In genomic region chr2:208265371-208265806, GRCh38 we compare ENCODE assay signal across 8 cellular contexts. TPM values are rescaled to one million over a fixed set of nuclear protein-coding genes. Genes with fewer than 3 reads are reported as not detected.
DNase-seq lines count a peak whose midpoint lies in the region; ATAC-seq and TF ChIP-seq lines count a peak whose summit lies in the region.

No MANE protein-coding gene starts in this region.

- 3% methylated on average over 9 of the region's 9 CpGs for WGBS in right cardiac atrium

- H3K36me3 Mint-ChIP-seq in activated naive CD8-positive, alpha-beta T cell treated with anti-CD3 and anti-CD28 coated beads, Interleukin-2, amount 50 U/mL, for 24 hours (ENCODE audit: low read depth), result peaks cover 4% of the 10 kb centered on the region

- H3K4me3 Mint-ChIP-seq in activated naive CD8-positive, alpha-beta T cell treated with anti-CD3 and anti-CD28 coated beads, Interleukin-2, amount 50 U/mL, for 24 hours, result peak overlapping the region; percentile 90

- no TSS peak for BruUV-seq in Panc1 (replicated peaks; lab: Mats Ljungman, UMichigan)

- H3K4me3 ChIP-seq in BLaER1, result peak overlapping the region; percentile 82
- peak overlapping the region; percentile 84 to 90 for H3K4me3 ChIP-seq in Panc1 (ENCODE audit: low read depth in 2 of 2, low read length in 2 of 2)
- H3K4me3 ChIP-seq in right cardiac atrium (ENCODE audit: low read length), result peak overlapping the region; percentile 94

- CTCF ChIA-PET in Panc1 (lab: Charles Lee), result interaction anchor here (1.3 kb wide), 1 partner anchor 11 kb away, joined by 5 read pairs; the partner anchor contains the start of gene IDH1

- H3K27ac Mint-ChIP-seq in activated naive CD8-positive, alpha-beta T cell treated with anti-CD3 and anti-CD28 coated beads, Interleukin-2, amount 50 U/mL, for 24 hours, result peak overlapping the region; percentile 96

- in situ Hi-C loops in Panc1 (cut with HindIII; ENCODE audit: low pct_unique_long_range_greater_than_20kb, low sequenced_read_pairs), result no loop called here

- peaks cover 42% of the 10 kb centered on the region for H3K4me1 Mint-ChIP-seq in activated naive CD8-positive, alpha-beta T cell treated with anti-CD3 and anti-CD28 coated beads, Interleukin-2, amount 50 U/mL, for 24 hours

- TF ChIP-seq CTCF in Panc1 (IDR thresholded peaks at IDR 0.05), result no peak

- H3K4me1 ChIP-seq in BLaER1 (peaks cover 36% of the 10 kb centered on the region), Panc1 (ENCODE audit: control insufficient read depth, insufficient read depth, low read length) (peaks cover 18% of the 10 kb centered on the region), right cardiac atrium (ENCODE audit: control insufficient read depth, insufficient read depth, low read length) (peaks cover 12% of the 10 kb centered on the region)

- ATAC-seq in GM18858 (IDR thresholded peaks at IDR 0.05; ENCODE audit: unreplicated experiment) (peak; percentile 32), HG03025 (IDR thresholded peaks at IDR 0.05; ENCODE audit: low FRiP score, unreplicated experiment) (peak; percentile 31), Panc1 (peak; percentile 52), right cardiac atrium (peak; percentile 47 to 65)
- peak; percentile 61 for ATAC-seq in activated naive CD8-positive, alpha-beta T cell treated with anti-CD3 and anti-CD28 coated beads, Interleukin-2, amount 50 U/mL, for 24 hours

- peaks cover 32% of the 10 kb centered on the region; the same call in 1 of the 2 replicates for H4K20me1 ChIP-seq in BLaER1

- H3K9me3 Mint-ChIP-seq in activated naive CD8-positive, alpha-beta T cell treated with anti-CD3 and anti-CD28 coated beads, Interleukin-2, amount 50 U/mL, for 24 hours, result no peaks in the 10 kb centered on the region

- H3K9me3 ChIP-seq in BLaER1 (peaks cover 13% of the 10 kb centered on the region; the same call in 1 of the 2 replicates), Panc1 (ENCODE audit: control insufficient read depth, insufficient read depth, low read depth, low read length) (no peaks in the 10 kb centered on the region), right cardiac atrium (ENCODE audit: control insufficient read depth, low read length) (no peaks in the 10 kb centered on the region)

- intact Hi-C loops in Panc1 (cut with micrococcal nuclease; ENCODE audit: unreplicated experiment), result no loop called here
- intact Hi-C loops in right cardiac atrium (cut with DNase I), result no loop called here
- intact Hi-C loops in posterior vena cava (cut with DNase I), result no loop called here

- POLR2A ChIA-PET in Panc1 (lab: Charles Lee), result interaction anchor here (0.6 kb wide), 1 partner anchor 518 kb away, joined by 6 read pairs; no protein-coding TSS in a partner anchor

- H3K4me2 ChIP-seq in BLaER1, result peak overlapping the region; percentile 80

- H3K27me3 Mint-ChIP-seq in activated naive CD8-positive, alpha-beta T cell treated with anti-CD3 and anti-CD28 coated beads, Interleukin-2, amount 50 U/mL, for 24 hours, result no peaks in the 10 kb centered on the region

- H3K27ac ChIP-seq in BLaER1 (peak overlapping the region; percentile 96), Panc1 (ENCODE audit: low read length) (peak overlapping the region; percentile 96), right cardiac atrium (ENCODE audit: low read length) (peak overlapping the region; percentile 94)

- DNase-seq in Panc1 (ENCODE audit: low read depth, low spot score) (no peak), right cardiac atrium (peak in 2 of 3 donors; percentile 22 to 36), renal cortical epithelial cell (ENCODE audit: low read depth) (peak; percentile 56), posterior vena cava (ENCODE audit: low spot score) (no peak)
- peak; percentile 55 for DNase-seq in activated naive CD8-positive, alpha-beta T cell treated with anti-CD3 and anti-CD28 coated beads, Interleukin-2, amount 50 U/mL, for 24 hours

- H3K27me3 ChIP-seq in BLaER1, result no peaks in the 10 kb centered on the region
- H3K27me3 ChIP-seq in Panc1 (ENCODE audit: control insufficient read depth, insufficient read depth, low read length), result no peaks in the 10 kb centered on the region
- H3K27me3 ChIP-seq in right cardiac atrium (ENCODE audit: control insufficient read depth, insufficient read depth), result no peaks in the 10 kb centered on the region

- peak overlapping the region; percentile 90 for H3K9ac ChIP-seq in BLaER1

- H3K36me3 ChIP-seq in BLaER1 (peaks cover 13% of the 10 kb centered on the region), Panc1 (ENCODE audit: control insufficient read depth, insufficient read depth, low read length) (peaks cover 5% of the 10 kb centered on the region)

RNA-seq across cellular contexts. Expression of gene PIKFYVE, which starts 0.7 kb away (rescaled TPM):
- total RNA-seq in Panc1 (2021; ENCODE audit: unreplicated experiment) (34.8 TPM), right cardiac atrium (10 to 100 TPM; 17.2 to 20.4 (median 19.9) TPM), renal cortical epithelial cell (16.3 and 40.8 TPM in 2 replicates), posterior vena cava (10 to 100 TPM; 25.4 to 26.1 TPM)
- 10.8 TPM for polyA plus RNA-seq in Panc1 (2012; ENCODE audit: insufficient read length)
- 5.0 TPM for polyA plus RNA-seq in right cardiac atrium

RNA-seq across cellular contexts. Expression of gene IDH1, which starts 10.5 kb away (rescaled TPM):
- total RNA-seq in Panc1 (2021; ENCODE audit: unreplicated experiment), result 80.2 TPM
- polyA plus RNA-seq in Panc1 (2012; ENCODE audit: insufficient read length), result 39.9 TPM
- total RNA-seq in right cardiac atrium, result 10 to 100 TPM; 27.0 to 45.0 (median 37.2) TPM
- 18.2 TPM for polyA plus RNA-seq in right cardiac atrium
- 89.7 and 202 TPM in 2 replicates for total RNA-seq in renal cortical epithelial cell
- 10 to 100 TPM; 46.8 to 81.8 TPM for total RNA-seq in posterior vena cava

Comparison
In these comparisons a context has a peak if more than half of its experiments do, and no peak if none do; other contexts are left out.
1. DNase-seq: peak in activated naive CD8-positive, alpha-beta T cell treated with anti-CD3 and anti-CD28 coated beads, Interleukin-2, amount 50 U/mL, for 24 hours (single experiment), right cardiac atrium (2 of 3) and renal cortical epithelial cell (single experiment); none in Panc1 (single experiment) and posterior vena cava (single experiment).
2. Peak in every context shown above with its lines, with median percentiles within 50 percentile points of each other: H3K27ac ChIP-seq, H3K4me3 ChIP-seq and ATAC-seq.